1 cellular context compared by ENCODE assay signal in the genomic region with DNA sequence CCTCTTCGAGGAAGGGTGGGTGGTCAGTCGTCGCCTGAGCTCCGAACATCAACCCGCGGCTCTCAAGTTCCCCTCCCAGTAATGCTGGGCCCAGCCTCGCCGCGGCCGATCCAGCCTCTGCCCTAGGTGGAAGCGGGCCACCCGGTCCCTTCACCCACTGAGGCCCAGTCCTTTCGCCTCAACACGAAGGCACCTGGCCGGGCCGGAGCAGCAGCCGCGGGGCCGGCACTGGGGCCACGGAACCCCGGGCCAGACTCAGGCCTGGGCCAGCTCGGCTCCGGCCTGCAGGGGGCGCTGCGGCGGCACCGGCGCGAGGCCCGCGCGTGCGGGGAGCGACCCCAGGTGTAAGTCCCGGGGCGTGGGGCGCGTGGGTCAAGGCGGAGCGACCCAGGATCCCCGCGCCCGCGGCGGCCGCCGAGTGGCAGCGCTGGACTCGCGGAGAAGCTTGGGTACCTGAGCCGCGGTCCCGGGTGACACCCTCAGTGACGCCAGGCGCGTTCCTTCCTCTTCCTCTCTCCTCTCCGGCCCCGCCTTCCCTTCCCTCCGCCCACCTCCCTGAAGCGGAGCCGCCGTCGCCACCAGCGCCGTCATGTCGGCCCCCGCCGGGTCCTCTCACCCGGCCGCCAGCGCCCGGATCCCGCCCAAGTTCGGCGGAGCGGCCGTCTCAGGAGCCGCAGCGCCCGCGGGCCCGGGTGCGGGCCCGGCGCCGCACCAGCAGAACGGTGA.
A peak's percentile ranks its signal among the peaks of the same experiment; 100 is the strongest.
TF ChIP-seq lines count a peak whose summit lies in the region.

Gene SEC24B, plus strand, starts transcription at position 535 of the 726 bp plus-strand sequence. Its CDS starts 55 bp downstream, at position 590.

TF ChIP-seq in K562, 482 proteins besides CTCF, POLR2A, EP300 and RAD21 (continued from another document and continues in another):
- TF ChIP-seq, protein P1, sequence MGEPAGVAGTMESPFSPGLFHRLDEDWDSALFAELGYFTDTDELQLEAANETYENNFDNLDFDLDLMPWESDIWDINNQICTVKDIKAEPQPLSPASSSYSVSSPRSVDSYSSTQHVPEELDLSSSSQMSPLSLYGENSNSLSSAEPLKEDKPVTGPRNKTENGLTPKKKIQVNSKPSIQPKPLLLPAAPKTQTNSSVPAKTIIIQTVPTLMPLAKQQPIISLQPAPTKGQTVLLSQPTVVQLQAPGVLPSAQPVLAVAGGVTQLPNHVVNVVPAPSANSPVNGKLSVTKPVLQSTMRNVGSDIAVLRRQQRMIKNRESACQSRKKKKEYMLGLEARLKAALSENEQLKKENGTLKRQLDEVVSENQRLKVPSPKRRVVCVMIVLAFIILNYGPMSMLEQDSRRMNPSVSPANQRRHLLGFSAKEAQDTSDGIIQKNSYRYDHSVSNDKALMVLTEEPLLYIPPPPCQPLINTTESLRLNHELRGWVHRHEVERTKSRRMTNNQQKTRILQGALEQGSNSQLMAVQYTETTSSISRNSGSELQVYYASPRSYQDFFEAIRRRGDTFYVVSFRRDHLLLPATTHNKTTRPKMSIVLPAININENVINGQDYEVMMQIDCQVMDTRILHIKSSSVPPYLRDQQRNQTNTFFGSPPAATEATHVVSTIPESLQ (CRISPR knock-in tag; IDR thresholded peaks at IDR 0.05), result no peak
- peak; percentile 95 for TF ChIP-seq ZFX (CRISPR knock-in tag; IDR thresholded peaks at IDR 0.05)
- TF ChIP-seq RNF2 (IDR thresholded peaks at IDR 0.05), result no peak
- no peak for TF ChIP-seq ETV5 (CRISPR knock-in tag; IDR thresholded peaks at IDR 0.05; ENCODE audit: low read depth)
- TF ChIP-seq POLR3A (IDR thresholded peaks at IDR 0.05; ENCODE audit: borderline replicate concordance, extremely low read depth, insufficient read depth, insufficient read length), result no peak
- no peak for TF ChIP-seq ZNF143 (CRISPR knock-in tag; IDR thresholded peaks at IDR 0.05)
- TF ChIP-seq MYNN (IDR thresholded peaks at IDR 0.05), result no peak
- no peak for TF ChIP-seq MYNN (CRISPR knock-in tag; IDR thresholded peaks at IDR 0.05)
- TF ChIP-seq TEAD4 (IDR thresholded peaks at IDR 0.05; ENCODE audit: low read length), result no peak
- TF ChIP-seq TEAD4 (CRISPR knock-in tag; IDR thresholded peaks at IDR 0.05; ENCODE audit: borderline replicate concordance), result no peak
- peak; percentile 67 for TF ChIP-seq SIN3B (IDR thresholded peaks at IDR 0.05; ENCODE audit: low read depth)
- no peak; the same call in 1 of the 2 replicates for TF ChIP-seq ZNF395 (CRISPR knock-in tag; IDR thresholded peaks at IDR 0.05)
- no peak for TF ChIP-seq MAFF (IDR thresholded peaks at IDR 0.05; ENCODE audit: low read length)
- TF ChIP-seq WHSC1 (IDR thresholded peaks at IDR 0.05; ENCODE audit: low read length), result no peak
- peak; percentile 72 for TF ChIP-seq CREB1 (IDR thresholded peaks at IDR 0.05)
- 0 out of 2 replicates have a peak, but pooled peaks have one; percentile 6 for TF ChIP-seq CREB1 (CRISPR knock-in tag; IDR thresholded peaks at IDR 0.05)
- peak in 1 of 2 experiments; percentile 77; a peak in 1 of 4 replicates for TF ChIP-seq SIN3A (IDR thresholded peaks at IDR 0.05; ENCODE audit: borderline replicate concordance in 2 of 2, control insufficient read depth in 1 of 2, low read depth in 2 of 2, low read length in 2 of 2)
- peak; percentile 52 for TF ChIP-seq HNRNPLL (IDR thresholded peaks at IDR 0.05; ENCODE audit: low read depth, low read length, poor library complexity, severe bottlenecking)
- TF ChIP-seq, protein P2, sequence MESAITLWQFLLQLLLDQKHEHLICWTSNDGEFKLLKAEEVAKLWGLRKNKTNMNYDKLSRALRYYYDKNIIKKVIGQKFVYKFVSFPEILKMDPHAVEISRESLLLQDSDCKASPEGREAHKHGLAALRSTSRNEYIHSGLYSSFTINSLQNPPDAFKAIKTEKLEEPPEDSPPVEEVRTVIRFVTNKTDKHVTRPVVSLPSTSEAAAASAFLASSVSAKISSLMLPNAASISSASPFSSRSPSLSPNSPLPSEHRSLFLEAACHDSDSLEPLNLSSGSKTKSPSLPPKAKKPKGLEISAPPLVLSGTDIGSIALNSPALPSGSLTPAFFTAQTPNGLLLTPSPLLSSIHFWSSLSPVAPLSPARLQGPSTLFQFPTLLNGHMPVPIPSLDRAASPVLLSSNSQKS (CRISPR knock-in tag; IDR thresholded peaks at IDR 0.05), result no peak
- 0 out of 2 replicates have a peak, but pooled peaks have one; percentile 47 for TF ChIP-seq ILF3 (IDR thresholded peaks at IDR 0.05; ENCODE audit: borderline replicate concordance)
- TF ChIP-seq, protein P3, sequence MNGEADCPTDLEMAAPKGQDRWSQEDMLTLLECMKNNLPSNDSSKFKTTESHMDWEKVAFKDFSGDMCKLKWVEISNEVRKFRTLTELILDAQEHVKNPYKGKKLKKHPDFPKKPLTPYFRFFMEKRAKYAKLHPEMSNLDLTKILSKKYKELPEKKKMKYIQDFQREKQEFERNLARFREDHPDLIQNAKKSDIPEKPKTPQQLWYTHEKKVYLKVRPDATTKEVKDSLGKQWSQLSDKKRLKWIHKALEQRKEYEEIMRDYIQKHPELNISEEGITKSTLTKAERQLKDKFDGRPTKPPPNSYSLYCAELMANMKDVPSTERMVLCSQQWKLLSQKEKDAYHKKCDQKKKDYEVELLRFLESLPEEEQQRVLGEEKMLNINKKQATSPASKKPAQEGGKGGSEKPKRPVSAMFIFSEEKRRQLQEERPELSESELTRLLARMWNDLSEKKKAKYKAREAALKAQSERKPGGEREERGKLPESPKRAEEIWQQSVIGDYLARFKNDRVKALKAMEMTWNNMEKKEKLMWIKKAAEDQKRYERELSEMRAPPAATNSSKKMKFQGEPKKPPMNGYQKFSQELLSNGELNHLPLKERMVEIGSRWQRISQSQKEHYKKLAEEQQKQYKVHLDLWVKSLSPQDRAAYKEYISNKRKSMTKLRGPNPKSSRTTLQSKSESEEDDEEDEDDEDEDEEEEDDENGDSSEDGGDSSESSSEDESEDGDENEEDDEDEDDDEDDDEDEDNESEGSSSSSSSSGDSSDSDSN (IDR thresholded peaks at IDR 0.05; ENCODE audit: borderline replicate concordance in 1 of 2, low read depth in 2 of 2, low read length in 2 of 2), result peak; percentile 96 to 97
- TF ChIP-seq ATF4 (CRISPR knock-in tag; IDR thresholded peaks at IDR 0.05), result 0 out of 2 replicates have a peak, but pooled peaks have one; percentile 31
- no peak for TF ChIP-seq CC2D1A (IDR thresholded peaks at IDR 0.05)
- 0 out of 4 replicates have a peak, but pooled peaks of 1 of the 2 experiments have one; percentile 12 for TF ChIP-seq TBL1XR1 (IDR thresholded peaks at IDR 0.05; ENCODE audit: low read length in 2 of 2)
- no peak for TF ChIP-seq KLF6 (CRISPR knock-in tag; IDR thresholded peaks at IDR 0.05; ENCODE audit: borderline replicate concordance)
- TF ChIP-seq ZNF239 (CRISPR knock-in tag; IDR thresholded peaks at IDR 0.05), result no peak; the same call in 1 of the 2 replicates
- TF ChIP-seq SETDB1 (IDR thresholded peaks at IDR 0.05; ENCODE audit: low read length), result no peak
- peak; percentile 27; the same call in 1 of the 2 replicates for TF ChIP-seq ESRRA (IDR thresholded peaks at IDR 0.05; ENCODE audit: borderline replicate concordance, low read depth)
- no peak for TF ChIP-seq POLR2B (IDR thresholded peaks at IDR 0.05; ENCODE audit: low read depth, partially characterized antibody)
- TF ChIP-seq VEZF1 (CRISPR knock-in tag; IDR thresholded peaks at IDR 0.05), result peak; percentile 78
- no peak for TF ChIP-seq RBM22 (IDR thresholded peaks at IDR 0.05; ENCODE audit: low read depth, low read length, poor library complexity, severe bottlenecking)
- peak; percentile 63; the same call in 1 of the 2 replicates for TF ChIP-seq MXI1 (IDR thresholded peaks at IDR 0.05; ENCODE audit: low read depth, low read length)
- TF ChIP-seq CCNT2 (IDR thresholded peaks at IDR 0.05; ENCODE audit: borderline replicate concordance, extremely low read depth, insufficient read length, low read depth, low read length), result peak; percentile 88
- no peak for TF ChIP-seq ZFP1 (CRISPR knock-in tag; IDR thresholded peaks at IDR 0.05)
- no peak for TF ChIP-seq ZNF512 (tag; IDR thresholded peaks at IDR 0.05)
